In genomic region chr6:56849876-56850275, GRCh38 we compare ENCODE assay signal across 9 cellular contexts.
DNase-seq lines count a peak whose midpoint lies in the region; ATAC-seq and TF ChIP-seq lines count a peak whose summit lies in the region.
"Had no signal": no experiment of that assay in that cellular context is flagged by ENCODE, and none has a peak within 500 bp of the region (broad histone marks: within the 10 kb centered on the region; RNA-seq: fewer than 3 reads in every experiment).

No MANE protein-coding gene starts in this region.

- ATAC-seq in natural killer cell = peak in 2 of 3 donors; percentile 32 to 44
- no peak for ATAC-seq in natural killer cell treated with Interleukin-12 subunit alpha and Interleukin-12 subunit beta and Interleukin-15 and Interleukin-18, amount 100 ng/mL, for 72 hours
- ATAC-seq in HG03457 (IDR thresholded peaks at IDR 0.05; ENCODE audit: unreplicated experiment) = no peak
- ATAC-seq: activated CD8-positive, alpha-beta T cell treated with anti-CD3 and anti-CD28 coated beads, Interleukin-2, amount 10 ng/mL, durations not matched to agents 7 days and 5 days had no signal

- intact Hi-C loops in natural killer cell (cut with micrococcal nuclease) = loop anchor here (2.0 to 10.0 kb wide), 2 partner anchors 213 to 495 kb away; no protein-coding TSS in a partner anchor

- DNase-seq in natural killer cell (no peak), astrocyte of the spinal cord (ENCODE audit: low read depth, low spot score) (peak; percentile 77), medulla oblongata (ENCODE audit: extremely low spot score) (peak; percentile 79), cortex of kidney (lab: John Stamatoyannopoulos, UW) (no peak), ureter (ENCODE audit: low spot score) (no peak), germinal center (ENCODE audit: low spot score) (no peak)
- no peak for DNase-seq in natural killer cell treated with Interleukin-12 subunit alpha and Interleukin-12 subunit beta and Interleukin-15 and Interleukin-18, amount 100 ng/mL, for 72 hours (ENCODE audit: low spot score)
- DNase-seq: activated CD8-positive, alpha-beta T cell treated with anti-CD3 and anti-CD28 coated beads, Interleukin-2, amount 10 ng/mL, durations not matched to agents 7 days and 5 days had no signal

- H3K4me1 Mint-ChIP-seq in natural killer cell = peaks cover 27% of the 10 kb centered on the region in 2 donors
- peaks cover 15 to 28% of the 10 kb centered on the region in 2 donors for H3K4me1 Mint-ChIP-seq in natural killer cell treated with Interleukin-12 subunit alpha and Interleukin-12 subunit beta and Interleukin-15 and Interleukin-18, amount 100 ng/mL, for 72 hours (ENCODE audit: low read depth in 2 of 2)

- in situ Hi-C loops in astrocyte of the spinal cord (cut with HindIII; ENCODE audit: low sequenced_read_pairs) = no loop called here

- TF ChIP-seq CTCF in natural killer cell (IDR thresholded peaks at IDR 0.05) (no peak), astrocyte of the spinal cord (IDR thresholded peaks at IDR 0.05; ENCODE audit: low read depth, low read length) (no peak)

- H3K27ac Mint-ChIP-seq in natural killer cell = peak overlapping the region in 1 of 2 donors; percentile 0
- H3K27ac Mint-ChIP-seq in natural killer cell treated with Interleukin-12 subunit alpha and Interleukin-12 subunit beta and Interleukin-15 and Interleukin-18, amount 100 ng/mL, for 72 hours = no peak overlapping the region
- H3K27ac Mint-ChIP-seq: activated CD8-positive, alpha-beta T cell treated with anti-CD3 and anti-CD28 coated beads, Interleukin-2, amount 10 ng/mL, durations not matched to agents 7 days and 5 days had no signal

- H3K4me3 ChIP-seq in astrocyte of the spinal cord (ENCODE audit: low read depth, low read length) = peak overlapping the region; percentile 69

- H3K9me3 Mint-ChIP-seq in natural killer cell = no peaks in the 10 kb centered on the region
- no peaks in the 10 kb centered on the region for H3K9me3 Mint-ChIP-seq in natural killer cell treated with Interleukin-12 subunit alpha and Interleukin-12 subunit beta and Interleukin-15 and Interleukin-18, amount 100 ng/mL, for 72 hours

- peaks cover 21 to 35% of the 10 kb centered on the region in 2 donors for H3K27me3 Mint-ChIP-seq in natural killer cell (ENCODE audit: low read depth in 2 of 2)
- H3K27me3 Mint-ChIP-seq in natural killer cell treated with Interleukin-12 subunit alpha and Interleukin-12 subunit beta and Interleukin-15 and Interleukin-18, amount 100 ng/mL, for 72 hours = peaks cover 28 to 58% of the 10 kb centered on the region in 2 donors

- peak overlapping the region; percentile 49 for H3K4me3 Mint-ChIP-seq in natural killer cell
- no peak overlapping the region for H3K4me3 Mint-ChIP-seq in natural killer cell treated with Interleukin-12 subunit alpha and Interleukin-12 subunit beta and Interleukin-15 and Interleukin-18, amount 100 ng/mL, for 72 hours
- H3K4me3 Mint-ChIP-seq: activated CD8-positive, alpha-beta T cell treated with anti-CD3 and anti-CD28 coated beads, Interleukin-2, amount 10 ng/mL, durations not matched to agents 7 days and 5 days had no signal

- no peaks in the 10 kb centered on the region for H3K36me3 Mint-ChIP-seq in natural killer cell
- H3K36me3 Mint-ChIP-seq in natural killer cell treated with Interleukin-12 subunit alpha and Interleukin-12 subunit beta and Interleukin-15 and Interleukin-18, amount 100 ng/mL, for 72 hours = no peaks in the 10 kb centered on the region

Comparison
In these comparisons a context has a peak if more than half of its experiments do, and no peak if none do; other contexts are left out.
1. ATAC-seq: peak in natural killer cell (2 of 3); none in natural killer cell treated with Interleukin-12 subunit alpha and Interleukin-12 subunit beta and Interleukin-15 and Interleukin-18, amount 100 ng/mL, for 72 hours (0 of 2) and HG03457 (single experiment).
2. DNase-seq: peak in astrocyte of the spinal cord (single experiment) and medulla oblongata (single experiment); none in natural killer cell (single experiment), natural killer cell treated with Interleukin-12 subunit alpha and Interleukin-12 subunit beta and Interleukin-15 and Interleukin-18, amount 100 ng/mL, for 72 hours (single experiment), cortex of kidney (single experiment), ureter (single experiment) and germinal center (single experiment).